In genomic region chr6:118912646-118913045, GRCh38 we compare ENCODE assay signal across 23 cellular contexts. TPM values are rescaled to one million over a fixed set of nuclear protein-coding genes. Genes with fewer than 3 reads are reported as not detected.
A peak's percentile ranks its signal among the peaks of the same experiment; 100 is the strongest.
DNase-seq lines count a peak whose midpoint lies in the region; ATAC-seq and TF ChIP-seq lines count a peak whose summit lies in the region.
"Had no signal": no experiment of that assay in that cellular context is flagged by ENCODE, and none has a peak within 500 bp of the region (broad histone marks: within the 10 kb centered on the region; RNA-seq: fewer than 3 reads in every experiment).

No MANE protein-coding gene starts in this region.

- no peak overlapping the region for H3K4me3 ChIP-seq in SK-N-SH (ENCODE audit: low read depth in 2 of 2, low read length in 1 of 2)
- H3K4me3 ChIP-seq in tibial nerve = no peak overlapping the region
- H3K4me3 ChIP-seq: GM12878, mucosa of descending colon, upper lobe of right lung had no signal

- TF ChIP-seq EP300 in SK-N-SH (IDR thresholded peaks at IDR 0.05; ENCODE audit: borderline replicate concordance in 1 of 2, low read depth in 1 of 2, low read length in 1 of 2) = no peak
- TF ChIP-seq EP300 in tibial nerve (IDR thresholded peaks at IDR 0.05) = no peak

- no peak for TF ChIP-seq CTCF in SK-N-SH (IDR thresholded peaks at IDR 0.05)
- no peak for TF ChIP-seq CTCF in tibial nerve (IDR thresholded peaks at IDR 0.05)

- no peaks in the 10 kb centered on the region for H3F3A ChIP-seq in SK-N-SH (replicated peaks; ENCODE audit: insufficient read depth)

- H3K36me3 ChIP-seq in SK-N-SH (replicated peaks in 1 of 2; ENCODE audit: control insufficient read depth in 1 of 2, insufficient read depth in 2 of 2, low read length in 1 of 2) (peaks cover 70 to 72% of the 10 kb centered on the region in 2 experiments), tibial nerve (peaks cover 0 to 98% (median 4%) of the 10 kb centered on the region in 3 donors)

- no peaks in the 10 kb centered on the region for H3K79me2 ChIP-seq in SK-N-SH (ENCODE audit: insufficient read depth)

- H4K20me1 ChIP-seq in SK-N-SH (ENCODE audit: insufficient read depth) = no peaks in the 10 kb centered on the region

- no peak overlapping the region for H3K4me3 Mint-ChIP-seq in memory B cell
- H3K4me3 Mint-ChIP-seq in activated T-cell treated with anti-CD3 and anti-CD28 coated beads, Interleukin-2, amount 50 U/mL, for 4 hours = no peak overlapping the region
- H3K4me3 Mint-ChIP-seq: activated T-helper 17 cell treated with anti-CD3 and anti-CD28 coated beads, Interleukin-2, amount 50 U/mL, for 72 hours had no signal

- no peak overlapping the region for H3K9ac ChIP-seq in SK-N-SH

- no peaks in the 10 kb centered on the region for H3K9me3 Mint-ChIP-seq in memory B cell
- no peaks in the 10 kb centered on the region for H3K9me3 Mint-ChIP-seq in activated T-cell treated with anti-CD3 and anti-CD28 coated beads, Interleukin-2, amount 50 U/mL, for 4 hours
- H3K9me3 Mint-ChIP-seq: activated T-helper 17 cell treated with anti-CD3 and anti-CD28 coated beads, Interleukin-2, amount 50 U/mL, for 72 hours had no signal

- CTCF ChIA-PET in SK-N-SH (lab: Yijun Ruan, JAX) = interaction anchor here (1.4 kb wide), 1 partner anchor 198 kb away, joined by 3 read pairs; no protein-coding TSS in a partner anchor

- H3K36me3 Mint-ChIP-seq in memory B cell = peaks cover 22% of the 10 kb centered on the region
- H3K36me3 Mint-ChIP-seq in activated T-cell treated with anti-CD3 and anti-CD28 coated beads, Interleukin-2, amount 50 U/mL, for 4 hours (ENCODE audit: insufficient read depth) = peaks cover 44% of the 10 kb centered on the region

- no peak overlapping the region for H2AFZ ChIP-seq in SK-N-SH (ENCODE audit: low read depth)

- H3K4me1 ChIP-seq in SK-N-SH (ENCODE audit: control insufficient read depth in 1 of 2, insufficient read depth in 2 of 2, low read depth in 1 of 2, low read length in 1 of 2) (peaks cover 0 to 5% of the 10 kb centered on the region in 2 experiments; a peak in 1 of 4 replicates), tibial nerve (peaks cover 0 to 4% (median 0%) of the 10 kb centered on the region in 4 donors)
- H3K4me1 ChIP-seq: BE2C, upper lobe of right lung had no signal

- no peak overlapping the region; a peak in 1 of 4 replicates for H3K27ac ChIP-seq in SK-N-SH (ENCODE audit: low read depth in 2 of 2, low read length in 1 of 2)
- no peak overlapping the region for H3K27ac ChIP-seq in tibial nerve
- H3K27ac ChIP-seq: upper lobe of right lung had no signal

- no peaks in the 10 kb centered on the region for H3K4me1 Mint-ChIP-seq in memory B cell
- H3K4me1 Mint-ChIP-seq in activated T-cell treated with anti-CD3 and anti-CD28 coated beads, Interleukin-2, amount 50 U/mL, for 4 hours (ENCODE audit: low read depth) = no peaks in the 10 kb centered on the region

- H3K27ac Mint-ChIP-seq in memory B cell = peak overlapping the region; percentile 51

- H3K27me3 ChIP-seq in SK-N-SH (ENCODE audit: insufficient read depth) (no peaks in the 10 kb centered on the region), tibial nerve (no peaks in the 10 kb centered on the region)
- H3K27me3 ChIP-seq: BE2C, upper lobe of right lung had no signal

- TF ChIP-seq RAD21 in SK-N-SH (IDR thresholded peaks at IDR 0.05; ENCODE audit: low read length) = no peak

- no peak overlapping the region for H3K4me2 ChIP-seq in SK-N-SH

- ATAC-seq in SK-N-SH treated with all-trans-retinoic acid at 6 μM for 48 hours = no peak
- ATAC-seq in memory B cell (ENCODE audit: low read depth) = no peak
- no peak for ATAC-seq in activated T-cell treated with anti-CD3 and anti-CD28 coated beads, Interleukin-2, amount 50 U/mL, for 4 hours
- ATAC-seq: activated T-helper 17 cell treated with anti-CD3 and anti-CD28 coated beads, Interleukin-2, amount 50 U/mL, for 72 hours; esophagus mucosa; GM12878; left lobe of liver; mucosa of descending colon; PC-3; upper lobe of right lung had no signal

- no peaks in the 10 kb centered on the region for H3K9me2 ChIP-seq in SK-N-SH

- H3K9me3 ChIP-seq in SK-N-SH (no peaks in the 10 kb centered on the region), tibial nerve (no peaks in the 10 kb centered on the region)
- H3K9me3 ChIP-seq: BE2C, mucosa of descending colon, upper lobe of right lung had no signal

- WGBS in SK-N-SH (ENCODE audit: low lambda C conversion rate) = 86% methylated on average over 5 of the region's 5 CpGs
- 74 to 79% methylated on average over 5 of the region's 5 CpGs for WGBS in tibial nerve, 2 donors

- POLR2A ChIA-PET in SK-N-SH (lab: Yijun Ruan, JAX) = no interaction called here

- no peak for TF ChIP-seq POLR2A in tibial nerve (IDR thresholded peaks at IDR 0.05)

- H3K27me3 Mint-ChIP-seq in memory B cell = no peaks in the 10 kb centered on the region
- H3K27me3 Mint-ChIP-seq in activated T-cell treated with anti-CD3 and anti-CD28 coated beads, Interleukin-2, amount 50 U/mL, for 4 hours (ENCODE audit: low read depth) = no peaks in the 10 kb centered on the region
- H3K27me3 Mint-ChIP-seq: activated T-helper 17 cell treated with anti-CD3 and anti-CD28 coated beads, Interleukin-2, amount 50 U/mL, for 72 hours had no signal

- peak; percentile 27 for DNase-seq in SK-N-SH
- DNase-seq in NCI-H1417 (lab: John Stamatoyannopoulos, UW) = peak in 2 of 3 experiments; percentile 21 to 83
- peak; percentile 24 for DNase-seq in NCI-H748 treated with DMSO at 0.1 percent for 48 hours (lab: John Stamatoyannopoulos, UW)
- no peak for DNase-seq in memory B cell (ENCODE audit: low spot score in 2 of 2)
- DNase-seq in activated T-cell treated with anti-CD3 and anti-CD28 coated beads, Interleukin-2, amount 50 U/mL, for 4 hours = no peak
- DNase-seq in tibial nerve (ENCODE audit: low spot score in 2 of 2) = no peak
- DNase-seq in DMS53 treated with DMSO at 0.1 percent for 48 hours (lab: John Stamatoyannopoulos, UW; ENCODE audit: unreplicated experiment) = no peak
- DNase-seq: activated CD4-positive, CD25-positive, alpha-beta regulatory T cell; amniotic stem cell; BE2C; GF-D8; mucosa of descending colon; NCI-H510A treated with DMSO at 0.1 percent for 48 hours; PC-3; SHP77 treated with DMSO at 0.1 percent for 48 hours; small intestine; stimulated activated CD4-positive, alpha-beta T cell treated with anti-CD3 and anti-CD28 coated beads, Interleukin-4, amount 100 ng/mL, for 24 hours; upper lobe of right lung had no signal

TF ChIP-seq in SK-N-SH, 30 proteins besides CTCF, POLR2A, EP300 and RAD21 (continues in another document):
- TF ChIP-seq JUND (IDR thresholded peaks at IDR 0.05) = no peak
- TF ChIP-seq, protein P1, sequence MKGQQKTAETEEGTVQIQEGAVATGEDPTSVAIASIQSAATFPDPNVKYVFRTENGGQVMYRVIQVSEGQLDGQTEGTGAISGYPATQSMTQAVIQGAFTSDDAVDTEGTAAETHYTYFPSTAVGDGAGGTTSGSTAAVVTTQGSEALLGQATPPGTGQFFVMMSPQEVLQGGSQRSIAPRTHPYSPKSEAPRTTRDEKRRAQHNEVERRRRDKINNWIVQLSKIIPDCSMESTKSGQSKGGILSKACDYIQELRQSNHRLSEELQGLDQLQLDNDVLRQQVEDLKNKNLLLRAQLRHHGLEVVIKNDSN (IDR thresholded peaks at IDR 0.05; ENCODE audit: borderline replicate concordance, low read depth) = no peak
- TF ChIP-seq SIN3A (IDR thresholded peaks at IDR 0.05; ENCODE audit: borderline replicate concordance, low read depth, low read length) = no peak

TF ChIP-seq in SK-N-SH treated with all-trans-retinoic acid at 6 μM for 48 hours, 23 proteins besides CTCF, POLR2A, EP300 and RAD21 (continues in another document):
- TF ChIP-seq CSDC2 (CRISPR knock-in tag; IDR thresholded peaks at IDR 0.05) (no peak), TOX (CRISPR knock-in tag; IDR thresholded peaks at IDR 0.05; ENCODE audit: borderline replicate concordance) (no peak), PATZ1 (CRISPR knock-in tag; IDR thresholded peaks at IDR 0.05; ENCODE audit: borderline replicate concordance) (no peak), BACH2 (CRISPR knock-in tag; IDR thresholded peaks at IDR 0.05; ENCODE audit: borderline replicate concordance) (no peak)

RNA-seq across cellular contexts. Expression of gene ASF1A, which starts 18.7 kb away (rescaled TPM):
- 5.2 and 5.4 TPM in 2 replicates for polyA plus RNA-seq in SK-N-SH (2012; rRNA removed)
- 7.6 and 9.1 TPM in 2 replicates for polyA plus RNA-seq in SK-N-SH (2012; cell fraction: cytosol; rRNA removed)
- polyA plus RNA-seq in SK-N-SH (2012; cell fraction: nucleus; rRNA removed) = 1.8 and 4.1 TPM in 2 replicates
- 10 to 100 TPM; 37.8 to 48.9 (median 40.2) TPM for total RNA-seq in activated T-cell treated with anti-CD3 and anti-CD28 coated beads, Interleukin-2, amount 50 U/mL, for 4 hours
- total RNA-seq in tibial nerve = 10 to 100 TPM in 3 of 4 donors, 1 to 10 TPM in 1; 8.6 to 14.2 (median 13.0) TPM

RNA-seq across cellular contexts. Expression of gene MCM9, which starts 22.3 kb away (rescaled TPM):
- 1.7 and 2.9 TPM in 2 replicates for polyA plus RNA-seq in SK-N-SH (2012; rRNA removed)
- 2.3 and 2.4 TPM in 2 replicates for polyA plus RNA-seq in SK-N-SH (2012; cell fraction: cytosol; rRNA removed)
- polyA plus RNA-seq in SK-N-SH (2012; cell fraction: nucleus; rRNA removed) = 5.2 and 8.3 TPM in 2 replicates
- 10 to 100 TPM; 17.2 to 24.1 (median 17.8) TPM for total RNA-seq in activated T-cell treated with anti-CD3 and anti-CD28 coated beads, Interleukin-2, amount 50 U/mL, for 4 hours
- total RNA-seq in tibial nerve = 10 to 100 TPM; 11.2 to 18.0 (median 17.4) TPM

Comparison
In these comparisons a context has a peak if more than half of its experiments do, and no peak if none do; other contexts are left out.
1. DNase-seq: peak in SK-N-SH (single experiment), NCI-H1417 (2 of 3) and NCI-H748 treated with DMSO at 0.1 percent for 48 hours (single experiment); none in memory B cell (0 of 2), activated T-cell treated with anti-CD3 and anti-CD28 coated beads, Interleukin-2, amount 50 U/mL, for 4 hours (single experiment), tibial nerve (0 of 2) and DMS53 treated with DMSO at 0.1 percent for 48 hours (single experiment).